ENCODE assay signal across 1 cellular context in the genomic region with DNA sequence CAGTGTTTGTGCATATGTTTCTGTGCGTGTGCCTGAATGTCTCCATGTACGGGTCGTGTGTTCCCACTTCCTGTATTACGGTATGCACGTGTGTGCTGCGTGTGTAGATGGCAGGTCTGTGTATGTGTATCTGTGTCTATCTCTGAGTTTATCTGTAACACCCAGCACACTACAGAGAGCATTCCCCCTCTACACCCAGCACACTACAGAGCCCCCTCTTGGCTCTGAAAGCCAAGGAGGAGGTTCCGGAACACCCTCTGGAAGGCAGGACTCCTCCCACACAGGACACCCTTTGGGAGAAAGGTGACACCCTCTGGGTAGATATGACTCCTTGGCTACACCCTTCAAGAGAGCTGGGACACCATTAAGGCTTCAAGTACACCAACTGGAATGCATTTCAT.
TF ChIP-seq lines count a peak whose summit lies in the region.

No MANE protein-coding gene starts in this region.

TF ChIP-seq in K562, 482 proteins besides CTCF, POLR2A, EP300 and RAD21 (continues in another document):
- TF ChIP-seq ZNF766 (CRISPR knock-in tag; conservative IDR thresholded peaks at IDR 0.05) (no peak), RB1 (IDR thresholded peaks at IDR 0.05; ENCODE audit: low read depth) (no peak; the same call in 1 of the 2 replicates), ZNF232 (CRISPR knock-in tag; IDR thresholded peaks at IDR 0.05) (no peak), NBN (IDR thresholded peaks at IDR 0.05; ENCODE audit: low read depth) (no peak), U2AF1 (optimal IDR thresholded peaks at IDR 0.05; ENCODE audit: low read depth, low read length) (no peak), ZNF699 (CRISPR knock-in tag; IDR thresholded peaks at IDR 0.05; ENCODE audit: insufficient replicate concordance) (no peak), ZKSCAN8 (CRISPR knock-in tag; IDR thresholded peaks at IDR 0.05) (no peak), NKRF (IDR thresholded peaks at IDR 0.05; ENCODE audit: borderline replicate concordance) (peak; percentile 25; the same call in 1 of the 2 replicates), KAT7 (CRISPR knock-in tag; IDR thresholded peaks at IDR 0.05; ENCODE audit: borderline replicate concordance) (no peak), ELK3 (CRISPR knock-in tag; IDR thresholded peaks at IDR 0.05) (no peak), GATAD2B (IDR thresholded peaks at IDR 0.05; ENCODE audit: borderline replicate concordance) (no peak), TSC22D4 (tag; IDR thresholded peaks at IDR 0.05) (no peak), CBX3 (IDR thresholded peaks at IDR 0.05; ENCODE audit: borderline replicate concordance in 1 of 2, low read length in 2 of 2) (0 out of 3 replicates have a peak, but pooled peaks of 1 of the 2 experiments have one; percentile 44), RCOR1 (IDR thresholded peaks at IDR 0.05; ENCODE audit: borderline replicate concordance in 1 of 2, low read depth in 2 of 2, low read length in 2 of 2) (no peak), UBTF (IDR thresholded peaks at IDR 0.05; ENCODE audit: borderline replicate concordance in 1 of 2, low read depth in 2 of 2, low read length in 2 of 2) (no peak), DLX4 (CRISPR knock-in tag; IDR thresholded peaks at IDR 0.05) (no peak), NFATC3 (IDR thresholded peaks at IDR 0.05) (no peak), VEZF1 (CRISPR knock-in tag; IDR thresholded peaks at IDR 0.05) (no peak), ZBTB7A (IDR thresholded peaks at IDR 0.05; ENCODE audit: borderline replicate concordance, control insufficient read depth, low read depth, low read length) (no peak; the same call in 1 of the 2 replicates), FOXP4 (CRISPR knock-in tag; IDR thresholded peaks at IDR 0.05; ENCODE audit: borderline replicate concordance) (no peak), HMG20A (CRISPR knock-in tag; conservative IDR thresholded peaks at IDR 0.05) (no peak), SREBF2 (CRISPR knock-in tag; IDR thresholded peaks at IDR 0.05) (no peak), FOXP1 (CRISPR knock-in tag; IDR thresholded peaks at IDR 0.05) (no peak), C11orf30 (IDR thresholded peaks at IDR 0.05; ENCODE audit: low read depth) (no peak), MAZ (CRISPR knock-in tag; conservative IDR thresholded peaks at IDR 0.05 in 1 of 2, IDR thresholded peaks at IDR 0.05 in 1 of 2) (peak in 1 of 2 experiments; percentile 31; a peak in 1 of 4 replicates), ZNF184 (CRISPR knock-in tag; IDR thresholded peaks at IDR 0.05) (no peak), KLF1 (tag; IDR thresholded peaks at IDR 0.05) (no peak), DIDO1 (tag; IDR thresholded peaks at IDR 0.05; ENCODE audit: low read depth) (no peak), ZNF551 (CRISPR knock-in tag; IDR thresholded peaks at IDR 0.05) (no peak), GABPA (tag; conservative IDR thresholded peaks at IDR 0.05; ENCODE audit: low read depth) (peak; percentile 26; the same call in 1 of the 2 replicates), ZNF408 (CRISPR knock-in tag; IDR thresholded peaks at IDR 0.05; ENCODE audit: low read depth) (no peak), PCBP1 (IDR thresholded peaks at IDR 0.05; ENCODE audit: low read depth, low read length, poor library complexity, severe bottlenecking) (no peak), HDAC1 (IDR thresholded peaks at IDR 0.05) (peak in 1 of 2 experiments; percentile 55; a peak in 2 of 4 replicates), ZBTB11 (CRISPR knock-in tag; IDR thresholded peaks at IDR 0.05) (0 out of 6 replicates have a peak, but pooled peaks of 1 of the 3 experiments have one; percentile 28), FOXM1 (IDR thresholded peaks at IDR 0.05; ENCODE audit: low read depth) (no peak), FOXM1 (CRISPR knock-in tag; IDR thresholded peaks at IDR 0.05; ENCODE audit: low read depth) (no peak), MED1 (CRISPR knock-in tag; IDR thresholded peaks at IDR 0.05; ENCODE audit: borderline replicate concordance) (no peak), ZNF324 (CRISPR knock-in tag; IDR thresholded peaks at IDR 0.05) (no peak), ZNF24 (IDR thresholded peaks at IDR 0.05) (no peak), ESRRA (IDR thresholded peaks at IDR 0.05; ENCODE audit: borderline replicate concordance, low read depth) (no peak), PHF20 (IDR thresholded peaks at IDR 0.05; ENCODE audit: partially characterized antibody) (no peak), ZNF445 (CRISPR knock-in tag; IDR thresholded peaks at IDR 0.05; ENCODE audit: low read depth) (no peak), CCAR2 (IDR thresholded peaks at IDR 0.05; ENCODE audit: low read depth, low read length) (no peak)
- TF ChIP-seq, protein P1, sequence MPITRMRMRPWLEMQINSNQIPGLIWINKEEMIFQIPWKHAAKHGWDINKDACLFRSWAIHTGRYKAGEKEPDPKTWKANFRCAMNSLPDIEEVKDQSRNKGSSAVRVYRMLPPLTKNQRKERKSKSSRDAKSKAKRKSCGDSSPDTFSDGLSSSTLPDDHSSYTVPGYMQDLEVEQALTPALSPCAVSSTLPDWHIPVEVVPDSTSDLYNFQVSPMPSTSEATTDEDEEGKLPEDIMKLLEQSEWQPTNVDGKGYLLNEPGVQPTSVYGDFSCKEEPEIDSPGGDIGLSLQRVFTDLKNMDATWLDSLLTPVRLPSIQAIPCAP (CRISPR knock-in tag; IDR thresholded peaks at IDR 0.05; ENCODE audit: borderline replicate concordance), result no peak
- TF ChIP-seq, protein P2, sequence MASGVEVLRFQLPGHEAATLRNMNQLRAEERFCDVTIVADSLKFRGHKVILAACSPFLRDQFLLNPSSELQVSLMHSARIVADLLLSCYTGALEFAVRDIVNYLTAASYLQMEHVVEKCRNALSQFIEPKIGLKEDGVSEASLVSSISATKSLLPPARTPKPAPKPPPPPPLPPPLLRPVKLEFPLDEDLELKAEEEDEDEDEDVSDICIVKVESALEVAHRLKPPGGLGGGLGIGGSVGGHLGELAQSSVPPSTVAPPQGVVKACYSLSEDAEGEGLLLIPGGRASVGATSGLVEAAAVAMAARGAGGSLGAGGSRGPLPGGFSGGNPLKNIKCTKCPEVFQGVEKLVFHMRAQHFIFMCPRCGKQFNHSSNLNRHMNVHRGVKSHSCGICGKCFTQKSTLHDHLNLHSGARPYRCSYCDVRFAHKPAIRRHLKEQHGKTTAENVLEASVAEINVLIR (CRISPR knock-in tag; IDR thresholded peaks at IDR 0.05), result no peak
- TF ChIP-seq, protein P3, sequence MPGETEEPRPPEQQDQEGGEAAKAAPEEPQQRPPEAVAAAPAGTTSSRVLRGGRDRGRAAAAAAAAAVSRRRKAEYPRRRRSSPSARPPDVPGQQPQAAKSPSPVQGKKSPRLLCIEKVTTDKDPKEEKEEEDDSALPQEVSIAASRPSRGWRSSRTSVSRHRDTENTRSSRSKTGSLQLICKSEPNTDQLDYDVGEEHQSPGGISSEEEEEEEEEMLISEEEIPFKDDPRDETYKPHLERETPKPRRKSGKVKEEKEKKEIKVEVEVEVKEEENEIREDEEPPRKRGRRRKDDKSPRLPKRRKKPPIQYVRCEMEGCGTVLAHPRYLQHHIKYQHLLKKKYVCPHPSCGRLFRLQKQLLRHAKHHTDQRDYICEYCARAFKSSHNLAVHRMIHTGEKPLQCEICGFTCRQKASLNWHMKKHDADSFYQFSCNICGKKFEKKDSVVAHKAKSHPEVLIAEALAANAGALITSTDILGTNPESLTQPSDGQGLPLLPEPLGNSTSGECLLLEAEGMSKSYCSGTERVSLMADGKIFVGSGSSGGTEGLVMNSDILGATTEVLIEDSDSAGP (CRISPR knock-in tag; IDR thresholded peaks at IDR 0.05), result no peak
- TF ChIP-seq, protein P4, sequence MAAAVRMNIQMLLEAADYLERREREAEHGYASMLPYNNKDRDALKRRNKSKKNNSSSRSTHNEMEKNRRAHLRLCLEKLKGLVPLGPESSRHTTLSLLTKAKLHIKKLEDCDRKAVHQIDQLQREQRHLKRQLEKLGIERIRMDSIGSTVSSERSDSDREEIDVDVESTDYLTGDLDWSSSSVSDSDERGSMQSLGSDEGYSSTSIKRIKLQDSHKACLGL (CRISPR knock-in tag; IDR thresholded peaks at IDR 0.05; ENCODE audit: borderline replicate concordance, poor library complexity, severe bottlenecking), result no peak
